Comparison of ENCODE assay signal across 1 cellular context in genomic region chr20:43457640-43458421, GRCh38.
TF ChIP-seq lines count a peak whose summit lies in the region.

Gene SRSF6 (plus strand): TSS chr20:43457896. CDS start chr20:43458034, 138 bp downstream.

TF ChIP-seq in HEK293, 187 proteins besides CTCF, POLR2A, EP300 and RAD21 (continued from another document and continues in another):
- TF ChIP-seq, protein P1, sequence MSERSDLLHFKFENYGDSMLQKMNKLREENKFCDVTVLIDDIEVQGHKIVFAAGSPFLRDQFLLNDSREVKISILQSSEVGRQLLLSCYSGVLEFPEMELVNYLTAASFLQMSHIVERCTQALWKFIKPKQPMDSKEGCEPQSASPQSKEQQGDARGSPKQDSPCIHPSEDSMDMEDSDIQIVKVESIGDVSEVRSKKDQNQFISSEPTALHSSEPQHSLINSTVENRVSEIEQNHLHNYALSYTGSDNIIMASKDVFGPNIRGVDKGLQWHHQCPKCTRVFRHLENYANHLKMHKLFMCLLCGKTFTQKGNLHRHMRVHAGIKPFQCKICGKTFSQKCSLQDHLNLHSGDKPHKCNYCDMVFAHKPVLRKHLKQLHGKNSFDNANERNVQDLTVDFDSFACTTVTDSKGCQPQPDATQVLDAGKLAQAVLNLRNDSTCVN (tag by site-specific recombination; optimal IDR thresholded peaks at IDR 0.05), result peak; percentile 96
- TF ChIP-seq ZNF280C (tag by site-specific recombination; IDR thresholded peaks at IDR 0.05) (no peak), KLF8 (tag by site-specific recombination; IDR thresholded peaks at IDR 0.05) (peak; percentile 65), SP3 (tag by site-specific recombination; IDR thresholded peaks at IDR 0.05) (peak; percentile 65), MYNN (tag by site-specific recombination; IDR thresholded peaks at IDR 0.05; ENCODE audit: borderline replicate concordance) (no peak), BCL11A (tag by site-specific recombination; IDR thresholded peaks at IDR 0.05; ENCODE audit: low read depth) (no peak), KLF16 (tag by site-specific recombination; IDR thresholded peaks at IDR 0.05) (peak; percentile 89), ZNF266 (tag by site-specific recombination; IDR thresholded peaks at IDR 0.05; ENCODE audit: low read depth) (no peak), ZFP37 (tag by site-specific recombination; IDR thresholded peaks at IDR 0.05) (peak; percentile 94; the same call in 1 of the 2 replicates), ZSCAN30 (tag by site-specific recombination; IDR thresholded peaks at IDR 0.05) (peak; percentile 81), INSM2 (tag by site-specific recombination; IDR thresholded peaks at IDR 0.05) (peak; percentile 61; the same call in 1 of the 2 replicates), ZNF391 (tag by site-specific recombination; IDR thresholded peaks at IDR 0.05; ENCODE audit: borderline replicate concordance, low read depth) (peak; percentile 93), ZBTB11 (tag by site-specific recombination; conservative IDR thresholded peaks at IDR 0.05; ENCODE audit: low read depth) (peak; percentile 53), ZNF692 (tag by site-specific recombination; IDR thresholded peaks at IDR 0.05) (peak; percentile 81), ZNF324 (tag by site-specific recombination; IDR thresholded peaks at IDR 0.05) (0 out of 2 replicates have a peak, but pooled peaks have one; percentile 57), SP2 (tag by site-specific recombination; IDR thresholded peaks at IDR 0.05) (peak; percentile 77), ZNF510 (tag by site-specific recombination; IDR thresholded peaks at IDR 0.05; ENCODE audit: insufficient replicate concordance) (no peak), ZNF623 (tag by site-specific recombination; IDR thresholded peaks at IDR 0.05) (no peak), TSHZ1 (tag by site-specific recombination; IDR thresholded peaks at IDR 0.05; ENCODE audit: borderline replicate concordance) (0 out of 2 replicates have a peak, but pooled peaks have one; percentile 24), GLIS2 (tag by site-specific recombination; IDR thresholded peaks at IDR 0.05) (peak; percentile 87), IKZF3 (tag by site-specific recombination; IDR thresholded peaks at IDR 0.05) (0 out of 2 replicates have a peak, but pooled peaks have one; percentile 8), EGR2 (tag by site-specific recombination; IDR thresholded peaks at IDR 0.05; ENCODE audit: low read depth) (no peak; the same call in 1 of the 2 replicates), OVOL3 (tag by site-specific recombination; IDR thresholded peaks at IDR 0.05) (peak; percentile 54), ZFP69B (tag by site-specific recombination; IDR thresholded peaks at IDR 0.05) (0 out of 2 replicates have a peak, but pooled peaks have one; percentile 50), ZBTB1 (tag by site-specific recombination; IDR thresholded peaks at IDR 0.05) (peak; percentile 80; the same call in 1 of the 2 replicates), REPIN1 (tag by site-specific recombination; IDR thresholded peaks at IDR 0.05; ENCODE audit: low read depth) (0 out of 2 replicates have a peak, but pooled peaks have one; percentile 63), ZNF449 (tag by site-specific recombination; IDR thresholded peaks at IDR 0.05) (peak; percentile 61), ZNF10 (tag by site-specific recombination; IDR thresholded peaks at IDR 0.05) (no peak), ATF2 (tag by site-specific recombination; IDR thresholded peaks at IDR 0.05; ENCODE audit: low read depth) (0 out of 2 replicates have a peak, but pooled peaks have one; percentile 18), WT1 (tag by site-specific recombination; IDR thresholded peaks at IDR 0.05) (0 out of 2 replicates have a peak, but pooled peaks have one; percentile 20)
- TF ChIP-seq, protein P2, sequence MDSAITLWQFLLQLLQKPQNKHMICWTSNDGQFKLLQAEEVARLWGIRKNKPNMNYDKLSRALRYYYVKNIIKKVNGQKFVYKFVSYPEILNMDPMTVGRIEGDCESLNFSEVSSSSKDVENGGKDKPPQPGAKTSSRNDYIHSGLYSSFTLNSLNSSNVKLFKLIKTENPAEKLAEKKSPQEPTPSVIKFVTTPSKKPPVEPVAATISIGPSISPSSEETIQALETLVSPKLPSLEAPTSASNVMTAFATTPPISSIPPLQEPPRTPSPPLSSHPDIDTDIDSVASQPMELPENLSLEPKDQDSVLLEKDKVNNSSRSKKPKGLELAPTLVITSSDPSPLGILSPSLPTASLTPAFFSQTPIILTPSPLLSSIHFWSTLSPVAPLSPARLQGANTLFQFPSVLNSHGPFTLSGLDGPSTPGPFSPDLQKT (IDR thresholded peaks at IDR 0.05; ENCODE audit: borderline replicate concordance, low read depth, low read length), result no peak
- TF ChIP-seq, protein P3, sequence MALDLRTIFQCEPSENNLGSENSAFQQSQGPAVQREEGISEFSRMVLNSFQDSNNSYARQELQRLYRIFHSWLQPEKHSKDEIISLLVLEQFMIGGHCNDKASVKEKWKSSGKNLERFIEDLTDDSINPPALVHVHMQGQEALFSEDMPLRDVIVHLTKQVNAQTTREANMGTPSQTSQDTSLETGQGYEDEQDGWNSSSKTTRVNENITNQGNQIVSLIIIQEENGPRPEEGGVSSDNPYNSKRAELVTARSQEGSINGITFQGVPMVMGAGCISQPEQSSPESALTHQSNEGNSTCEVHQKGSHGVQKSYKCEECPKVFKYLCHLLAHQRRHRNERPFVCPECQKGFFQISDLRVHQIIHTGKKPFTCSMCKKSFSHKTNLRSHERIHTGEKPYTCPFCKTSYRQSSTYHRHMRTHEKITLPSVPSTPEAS (tag by site-specific recombination; IDR thresholded peaks at IDR 0.05), result no peak
